12 cellular contexts compared by ENCODE assay signal in the genomic region with DNA sequence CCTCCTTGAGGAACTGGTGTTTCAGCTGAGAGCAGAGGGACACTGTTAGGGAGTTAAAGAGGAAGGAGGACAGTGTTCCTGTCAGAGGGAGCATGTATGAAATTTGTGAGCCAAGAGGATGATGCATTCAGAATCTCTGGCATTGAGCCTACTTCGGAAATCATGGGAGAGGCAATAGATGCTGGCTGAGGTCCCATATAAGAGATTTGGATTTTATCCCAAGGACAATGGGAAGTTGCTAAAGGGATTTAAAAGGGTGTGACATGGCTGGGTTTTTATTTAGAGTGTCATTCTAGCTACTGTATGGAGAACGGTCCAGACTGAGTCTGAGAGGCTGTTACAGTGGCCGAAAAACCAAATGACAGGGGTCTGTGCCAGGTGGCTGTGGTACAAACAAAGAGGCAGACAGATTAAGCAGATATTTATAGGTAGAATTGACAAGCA.
A peak's percentile ranks its signal among the peaks of the same experiment; 100 is the strongest.
DNase-seq lines count a peak whose midpoint lies in the region; ATAC-seq and TF ChIP-seq lines count a peak whose summit lies in the region.
"Had no signal": no experiment of that assay in that cellular context is flagged by ENCODE, and none has a peak within 500 bp of the region (broad histone marks: within the 10 kb centered on the region; RNA-seq: fewer than 3 reads in every experiment).

No MANE protein-coding gene starts in this region.

- no peaks in the 10 kb centered on the region for H3K9me3 ChIP-seq in heart left ventricle
- H3K9me3 ChIP-seq: vagina had no signal

- no peak for TF ChIP-seq POLR2A in heart left ventricle (IDR thresholded peaks at IDR 0.05)

- H3K4me3 Mint-ChIP-seq in activated T-helper 17 cell treated with anti-CD3 and anti-CD28 coated beads, Interleukin-2, amount 50 U/mL, for 72 hours = no peak overlapping the region
- H3K4me3 Mint-ChIP-seq: activated T-cell treated with anti-CD3 and anti-CD28 coated beads, Interleukin-2, amount 50 U/mL, for 24 hours; immature natural killer cell had no signal

- in situ Hi-C loops in KBM-7 (cut with MboI; ENCODE audit: low pct_unique_long_range_greater_than_20kb, low sequenced_read_pairs) = no loop called here

- H3K27me3 ChIP-seq in heart left ventricle = no peaks in the 10 kb centered on the region
- H3K27me3 ChIP-seq: vagina had no signal

- no peaks in the 10 kb centered on the region for H3K9me3 Mint-ChIP-seq in activated T-helper 17 cell treated with anti-CD3 and anti-CD28 coated beads, Interleukin-2, amount 50 U/mL, for 72 hours
- H3K9me3 Mint-ChIP-seq: activated T-cell treated with anti-CD3 and anti-CD28 coated beads, Interleukin-2, amount 50 U/mL, for 24 hours; immature natural killer cell had no signal

- WGBS in heart left ventricle, 4 donors = 5 to 11% (median 7%) methylated on average over 3 of the region's 3 CpGs

- H3K36me3 Mint-ChIP-seq in activated T-helper 17 cell treated with anti-CD3 and anti-CD28 coated beads, Interleukin-2, amount 50 U/mL, for 72 hours (ENCODE audit: low read depth) = no peaks in the 10 kb centered on the region
- H3K36me3 Mint-ChIP-seq: immature natural killer cell had no signal

- intact Hi-C loops in heart left ventricle (cut with DNase I) = loop anchor here in 2 of 10 donors (5.0 to 10.0 kb wide), 3 partner anchors 185 to 405 kb away; a partner anchor contains a TSS

- H3K27ac Mint-ChIP-seq in activated T-helper 17 cell treated with anti-CD3 and anti-CD28 coated beads, Interleukin-2, amount 50 U/mL, for 72 hours = peak overlapping the region; percentile 73
- H3K27ac Mint-ChIP-seq: activated T-cell treated with anti-CD3 and anti-CD28 coated beads, Interleukin-2, amount 50 U/mL, for 24 hours had no signal

- H3K4me1 ChIP-seq in heart left ventricle = peaks cover 0 to 49% (median 18%) of the 10 kb centered on the region in 12 donors

- H3K27me3 Mint-ChIP-seq in activated T-helper 17 cell treated with anti-CD3 and anti-CD28 coated beads, Interleukin-2, amount 50 U/mL, for 72 hours = no peaks in the 10 kb centered on the region
- H3K27me3 Mint-ChIP-seq: activated T-cell treated with anti-CD3 and anti-CD28 coated beads, Interleukin-2, amount 50 U/mL, for 24 hours had no signal

- H3K4me1 Mint-ChIP-seq in activated T-helper 17 cell treated with anti-CD3 and anti-CD28 coated beads, Interleukin-2, amount 50 U/mL, for 72 hours = peaks cover 40% of the 10 kb centered on the region

- DNase-seq in A172 (ENCODE audit: low spot score) = peak; percentile 26
- DNase-seq in LHCN-M2 (ENCODE audit: low read depth) = peak; percentile 56
- peak in 3 of 5 donors; percentile 19 to 31 (median 19) for DNase-seq in heart left ventricle
- no peak for DNase-seq in activated CD4-positive, CD25-positive, alpha-beta regulatory T cell (lab: John Stamatoyannopoulos, UW)
- no peak for DNase-seq in anterior cingulate cortex (lab: John Stamatoyannopoulos, UW)
- DNase-seq in KBM-7 = no peak
- DNase-seq: activated T-cell treated with anti-CD3 and anti-CD28 coated beads, Interleukin-2, amount 50 U/mL, for 24 hours; immature natural killer cell; NCI-H510A treated with DMSO at 0.1 percent for 48 hours had no signal

- no peak for TF ChIP-seq CTCF in heart left ventricle (IDR thresholded peaks at IDR 0.05)

- peak overlapping the region in 2 of 12 donors; percentile 3 to 13 for H3K4me3 ChIP-seq in heart left ventricle
- H3K4me3 ChIP-seq: vagina had no signal

- no peak for ATAC-seq in activated T-helper 17 cell treated with anti-CD3 and anti-CD28 coated beads, Interleukin-2, amount 50 U/mL, for 72 hours (replicated peaks)
- ATAC-seq in heart left ventricle (peak; percentile 77 to 87 (median 82)), HG02759 (IDR thresholded peaks at IDR 0.05; ENCODE audit: unreplicated experiment) (no peak)

- peak overlapping the region in 10 of 12 donors; percentile 3 to 67 (median 41) for H3K27ac ChIP-seq in heart left ventricle
- H3K27ac ChIP-seq: vagina had no signal

- H3K36me3 ChIP-seq in heart left ventricle = no peaks in the 10 kb centered on the region
- H3K36me3 ChIP-seq: vagina had no signal

Comparison
In these comparisons a context has a peak if more than half of its experiments do, and no peak if none do; other contexts are left out.
1. DNase-seq: peak in A172 (single experiment), LHCN-M2 (single experiment) and heart left ventricle (3 of 5); none in activated CD4-positive, CD25-positive, alpha-beta regulatory T cell (0 of 4), anterior cingulate cortex (0 of 58) and KBM-7 (single experiment).
2. ATAC-seq: peak in heart left ventricle (4 of 4); none in activated T-helper 17 cell treated with anti-CD3 and anti-CD28 coated beads, Interleukin-2, amount 50 U/mL, for 72 hours (single experiment) and HG02759 (single experiment).